ENCODE assay signal across 21 cellular contexts in the genomic region with DNA sequence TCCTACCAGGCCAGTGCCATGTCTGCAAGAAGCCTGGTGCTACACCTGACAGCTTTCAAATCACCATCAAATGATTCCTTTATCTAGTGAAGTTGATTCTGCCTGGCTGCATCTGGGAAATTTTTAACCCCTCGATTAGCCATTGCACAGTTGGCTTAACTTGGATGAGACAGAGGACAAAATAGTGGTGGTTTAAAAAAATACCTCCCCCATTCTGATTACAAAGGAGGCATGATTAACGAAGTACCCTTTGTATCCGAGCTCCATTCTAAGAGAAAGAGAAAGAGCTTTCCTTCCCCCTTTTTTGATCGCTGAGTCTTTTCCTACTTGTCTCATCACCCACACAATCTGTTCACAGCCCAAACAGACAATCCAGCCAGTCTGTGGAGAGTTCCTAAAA. TPM values are rescaled to one million over a fixed set of nuclear protein-coding genes. Genes with fewer than 3 reads are reported as not detected.
A peak's percentile ranks its signal among the peaks of the same experiment; 100 is the strongest.
DNase-seq lines count a peak whose midpoint lies in the region; ATAC-seq, FAIRE-seq and TF ChIP-seq lines count a peak whose summit lies in the region.
"Had no signal": no experiment of that assay in that cellular context is flagged by ENCODE, and none has a peak within 500 bp of the region (broad histone marks: within the 10 kb centered on the region; RNA-seq: fewer than 3 reads in every experiment).

No MANE protein-coding gene starts in this region.

- H3K9me3 Mint-ChIP-seq in astrocyte (ENCODE audit: unreplicated experiment) (no peaks in the 10 kb centered on the region), nephron (no peaks in the 10 kb centered on the region), type B pancreatic cell (peaks cover 9% of the 10 kb centered on the region)

- peaks cover 97% of the 10 kb centered on the region for H3K79me2 ChIP-seq in astrocyte (ENCODE audit: insufficient read depth, low read length)

- H3K27ac Mint-ChIP-seq in astrocyte (ENCODE audit: unreplicated experiment) (peak overlapping the region; percentile 91), nephron (peak overlapping the region; percentile 69 to 86 (median 80)), type B pancreatic cell (no peak overlapping the region)
- H3K27ac Mint-ChIP-seq: CD4-positive, CD25-positive, alpha-beta regulatory T cell had no signal

- intact Hi-C loops in right lobe of liver (cut with DNase I) = no loop called here

- peaks cover 8% of the 10 kb centered on the region for H3K36me3 Mint-ChIP-seq in astrocyte (ENCODE audit: low read depth, unreplicated experiment)
- H3K36me3 Mint-ChIP-seq in nephron (ENCODE audit: low read depth) = peaks cover 7% of the 10 kb centered on the region
- peaks cover 21% of the 10 kb centered on the region for H3K36me3 Mint-ChIP-seq in type B pancreatic cell
- H3K36me3 Mint-ChIP-seq: CD4-positive, CD25-positive, alpha-beta regulatory T cell had no signal

- H3K9ac ChIP-seq in astrocyte (ENCODE audit: low read length) = no peak overlapping the region

- 78% methylated on average over 4 of the region's 4 CpGs for WGBS in right lobe of liver (ENCODE audit: insufficient coverage, low coverage, low lambda C conversion rate, missing lambda C conversion rate)

- H3K36me3 ChIP-seq in astrocyte (ENCODE audit: insufficient read depth, low read length) = no peaks in the 10 kb centered on the region
- H3K36me3 ChIP-seq in right lobe of liver = no peaks in the 10 kb centered on the region
- H3K36me3 ChIP-seq: BE2C, Peyer's patch had no signal

- DNase-seq in astrocyte (ENCODE audit: low read depth) = no peak
- DNase-seq in glomerular visceral epithelial cell (ENCODE audit: extremely low spot score) = peak; percentile 63
- DNase-seq in type B pancreatic cell (ENCODE audit: extremely low spot score, unreplicated experiment) = no peak
- DNase-seq in erythroblast (lab: John Stamatoyannopoulos, UW) = no peak
- no peak for DNase-seq in right lobe of liver
- DNase-seq: BE2C; CD4-positive, CD25-positive, alpha-beta regulatory T cell; COR-L47; DMS79; H7; Kasumi-1; NCI-H1694; NCI-H2081; NCI-H2171; NCI-H345; NCI-H524; NCI-H82; Peyer's patch had no signal

- no peak overlapping the region for H3K27ac ChIP-seq in astrocyte (ENCODE audit: low read depth, low read length)
- no peak overlapping the region for H3K27ac ChIP-seq in right lobe of liver
- H3K27ac ChIP-seq: A549, Peyer's patch had no signal

- no peak overlapping the region for H2AFZ ChIP-seq in astrocyte (ENCODE audit: low read depth, low read length)

- H3K27me3 ChIP-seq in astrocyte (ENCODE audit: insufficient read depth, low read length) (no peaks in the 10 kb centered on the region), right lobe of liver (no peaks in the 10 kb centered on the region)
- H3K27me3 ChIP-seq: BE2C, Peyer's patch had no signal

- TF ChIP-seq POLR2A in erythroblast (IDR thresholded peaks at IDR 0.05; ENCODE audit: low read length) (no peak), right lobe of liver (IDR thresholded peaks at IDR 0.05) (no peak)

- H3K4me3 Mint-ChIP-seq in astrocyte (ENCODE audit: unreplicated experiment) (no peak overlapping the region), nephron (peak overlapping the region in 1 of 3 experiments; percentile 40), type B pancreatic cell (peak overlapping the region; percentile 8)
- H3K4me3 Mint-ChIP-seq: CD4-positive, CD25-positive, alpha-beta regulatory T cell had no signal

- peak overlapping the region; percentile 20 for H3K4me2 ChIP-seq in astrocyte (ENCODE audit: low read length)
- H3K4me2 ChIP-seq: A549 had no signal

- TF ChIP-seq CTCF in astrocyte (IDR thresholded peaks at IDR 0.05; ENCODE audit: insufficient read depth, low read depth, low read length) (no peak), nephron (IDR thresholded peaks at IDR 0.05; ENCODE audit: unreplicated experiment in 3 of 3) (no peak), type B pancreatic cell (conservative IDR thresholded peaks at IDR 0.05) (no peak), right lobe of liver (IDR thresholded peaks at IDR 0.05) (no peak)

- H3K4me3 ChIP-seq in astrocyte (ENCODE audit: insufficient read depth, low read depth, low read length) (no peak overlapping the region), right lobe of liver (no peak overlapping the region)
- H3K4me3 ChIP-seq: A549, Peyer's patch had no signal

- ATAC-seq in right lobe of liver = no peak
- no peak for ATAC-seq in GM21825 (IDR thresholded peaks at IDR 0.05; ENCODE audit: unreplicated experiment)
- ATAC-seq: A549 had no signal

- H4K20me1 ChIP-seq in astrocyte (ENCODE audit: insufficient read depth, low read length) = peaks cover 42% of the 10 kb centered on the region

- H3K27me3 Mint-ChIP-seq in astrocyte (ENCODE audit: low read depth, unreplicated experiment) = no peaks in the 10 kb centered on the region
- no peaks in the 10 kb centered on the region for H3K27me3 Mint-ChIP-seq in nephron (ENCODE audit: low read depth)
- H3K27me3 Mint-ChIP-seq in type B pancreatic cell = no peaks in the 10 kb centered on the region
- H3K27me3 Mint-ChIP-seq: CD4-positive, CD25-positive, alpha-beta regulatory T cell had no signal

- FAIRE-seq in astrocyte (lab: Jason Lieb, UNC) = no peak
- FAIRE-seq: A549 had no signal

- H3K4me1 Mint-ChIP-seq in astrocyte (ENCODE audit: low read depth, unreplicated experiment) (peaks cover 47% of the 10 kb centered on the region), nephron (peaks cover 70% of the 10 kb centered on the region), type B pancreatic cell (ENCODE audit: unreplicated experiment) (peaks cover 67% of the 10 kb centered on the region)

- H3K4me1 ChIP-seq in astrocyte (ENCODE audit: insufficient read depth, low read length) = peaks cover 33% of the 10 kb centered on the region
- peaks cover 0 to 9% (median 5%) of the 10 kb centered on the region in 4 donors for H3K4me1 ChIP-seq in right lobe of liver
- H3K4me1 ChIP-seq: BE2C had no signal

- H3K9me3 ChIP-seq in astrocyte (ENCODE audit: insufficient read depth, low read depth, low read length) (no peaks in the 10 kb centered on the region), right lobe of liver (no peaks in the 10 kb centered on the region)
- H3K9me3 ChIP-seq: A549, BE2C, Peyer's patch had no signal

RNA-seq across cellular contexts. Expression of a gene that starts 20.5 kb away (rescaled TPM):
- total RNA-seq in astrocyte (171 and 187 TPM in 2 replicates), type B pancreatic cell (ENCODE audit: low replicate concordance) (89.1 and 306 TPM in 2 replicates), right lobe of liver (10 to 100 TPM in 5 of 6 experiments, 1 to 10 TPM in 1; 9.3 to 36.0 (median 25.8) TPM)
- total RNA-seq: CD4-positive, CD25-positive, alpha-beta regulatory T cell had no signal
